Comparison of ENCODE assay signal across 24 cellular contexts in the genomic region with DNA sequence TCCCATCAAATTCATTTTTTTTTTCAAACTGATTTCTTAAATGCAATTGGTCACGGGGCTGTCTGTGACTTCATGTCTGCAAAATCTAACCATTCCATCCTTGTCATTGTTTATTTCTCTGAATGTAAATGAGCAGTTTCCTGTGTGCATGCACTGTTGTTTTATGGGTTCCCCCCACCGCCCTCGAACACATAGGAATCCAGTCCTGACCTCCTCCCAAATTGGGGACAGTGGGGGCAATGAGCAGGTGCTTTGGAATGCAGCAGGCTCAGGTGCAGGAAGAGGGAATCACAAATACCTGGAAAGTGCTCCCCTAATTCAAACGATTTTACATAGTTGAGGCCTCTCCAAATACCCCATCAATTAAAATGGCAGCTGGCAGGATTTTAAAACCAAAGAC.
"Had no signal": no experiment of that assay in that cellular context is flagged by ENCODE, and none has a peak within 500 bp of the region (broad histone marks: within the 10 kb centered on the region; RNA-seq: fewer than 3 reads in every experiment).

No MANE protein-coding gene starts in this region.

- ATAC-seq: activated CD4-positive, alpha-beta T cell treated with anti-CD3 and anti-CD28 coated beads for 36 hours had no signal

- DNase-seq: activated CD4-positive, alpha-beta memory T cell treated with anti-CD3 and anti-CD28 coated beads for 36 hours; activated CD4-positive, alpha-beta T cell treated with anti-CD3 and anti-CD28 coated beads for 36 hours; activated naive CD4-positive, alpha-beta T cell; activated naive CD8-positive, alpha-beta T cell treated with anti-CD3 and anti-CD28 coated beads, Interleukin-2, amount 10 ng/mL, durations not matched to agents 7 days and 5 days; activated T-cell treated with anti-CD3 and anti-CD28 coated beads for 4 hours; amygdala; erythroblast; foreskin melanocyte; glutamatergic neuron; hippocampal formation; kidney glomerular epithelial cell; nucleus accumbens; retina; stimulated activated CD4-positive, alpha-beta T cell treated with anti-CD3 and anti-CD28 coated beads, Interleukin-12 subunit alpha, Interleukin-12 subunit beta, amount 100 ng/mL, for 4 hours; stimulated activated CD4-positive, alpha-beta T cell treated with anti-CD3 and anti-CD28 coated beads, Interleukin-1b, Interleukin-23, amount 100 ng/mL, for 48 hours; stimulated activated CD8-positive, alpha-beta memory T cell treated with anti-CD3 and anti-CD28 coated beads, Interleukin-4, amount 100 ng/mL, for 48 hours; stimulated activated naive CD4-positive, alpha-beta T cell; thyroid gland had no signal

- FAIRE-seq: endometrium, TTC549, urothelium cell line had no signal

- H3K27ac ChIP-seq: coronary artery, thyroid gland had no signal

- H3K36me3 ChIP-seq: thyroid gland had no signal

- H3K36me3 Mint-ChIP-seq: activated CD4-positive, alpha-beta memory T cell treated with anti-CD3 and anti-CD28 coated beads for 36 hours; activated naive CD8-positive, alpha-beta T cell treated with anti-CD3 and anti-CD28 coated beads, Interleukin-2, amount 10 ng/mL, durations not matched to agents 7 days and 5 days had no signal

- H3K4me1 ChIP-seq: thyroid gland had no signal

- H3K4me3 Mint-ChIP-seq: activated CD4-positive, alpha-beta memory T cell treated with anti-CD3 and anti-CD28 coated beads for 36 hours; activated CD4-positive, alpha-beta T cell treated with anti-CD3 and anti-CD28 coated beads for 36 hours; activated naive CD8-positive, alpha-beta T cell treated with anti-CD3 and anti-CD28 coated beads, Interleukin-2, amount 10 ng/mL, durations not matched to agents 7 days and 5 days; central memory CD8-positive, alpha-beta T cell had no signal

- H3K4me3 ChIP-seq: coronary artery, thyroid gland had no signal

- H3K9me3 Mint-ChIP-seq: activated CD4-positive, alpha-beta memory T cell treated with anti-CD3 and anti-CD28 coated beads for 36 hours; activated naive CD8-positive, alpha-beta T cell treated with anti-CD3 and anti-CD28 coated beads, Interleukin-2, amount 10 ng/mL, durations not matched to agents 7 days and 5 days; central memory CD8-positive, alpha-beta T cell; nephron had no signal

- H3K27ac Mint-ChIP-seq: activated CD4-positive, alpha-beta memory T cell treated with anti-CD3 and anti-CD28 coated beads for 36 hours; activated CD4-positive, alpha-beta T cell treated with anti-CD3 and anti-CD28 coated beads for 36 hours; activated naive CD8-positive, alpha-beta T cell treated with anti-CD3 and anti-CD28 coated beads, Interleukin-2, amount 10 ng/mL, durations not matched to agents 7 days and 5 days had no signal
